ENCODE assay signal across 19 cellular contexts in genomic region chr14:105854600-105855245, GRCh38.
DNase-seq lines count a peak whose midpoint lies in the region; ATAC-seq, FAIRE-seq and TF ChIP-seq lines count a peak whose summit lies in the region.
"Had no signal": no experiment of that assay in that cellular context is flagged by ENCODE, and none has a peak within 500 bp of the region (broad histone marks: within the 10 kb centered on the region; RNA-seq: fewer than 3 reads in every experiment).

No MANE protein-coding gene starts in this region.

- no peak overlapping the region for H3K27ac Mint-ChIP-seq in activated CD4-positive, alpha-beta memory T cell treated with anti-CD3 and anti-CD28 coated beads for 36 hours

- no peak for FAIRE-seq in D721Med (lab: Jason Lieb, UNC)
- FAIRE-seq: TTC549 had no signal

- no peaks in the 10 kb centered on the region for H3K9me3 Mint-ChIP-seq in activated CD4-positive, alpha-beta memory T cell treated with anti-CD3 and anti-CD28 coated beads for 36 hours

- no peaks in the 10 kb centered on the region for H3K4me1 ChIP-seq in lower lobe of right lung
- H3K4me1 ChIP-seq in aorta (ENCODE audit: control insufficient read depth in 1 of 2, insufficient read depth in 2 of 2, low read length in 2 of 2) = no peaks in the 10 kb centered on the region
- H3K4me1 ChIP-seq: Caco-2, right lobe of liver had no signal

- ATAC-seq in Right ventricle myocardium superior (ENCODE audit: poor library complexity) = no peak
- ATAC-seq in left ventricle myocardium superior = no peak
- no peak for ATAC-seq in lower lobe of right lung
- no peak for ATAC-seq in aorta (ENCODE audit: low FRiP score)
- ATAC-seq in GM19455 (IDR thresholded peaks at IDR 0.05; ENCODE audit: unreplicated experiment) = no peak
- ATAC-seq: right lobe of liver had no signal

- peaks cover 4% of the 10 kb centered on the region for H3K27me3 Mint-ChIP-seq in activated CD4-positive, alpha-beta memory T cell treated with anti-CD3 and anti-CD28 coated beads for 36 hours

- H3K36me3 Mint-ChIP-seq in activated CD4-positive, alpha-beta memory T cell treated with anti-CD3 and anti-CD28 coated beads for 36 hours = no peaks in the 10 kb centered on the region

- intact Hi-C loops in Right ventricle myocardium superior (cut with DNase I) = no loop called here
- intact Hi-C loops in left ventricle myocardium superior (cut with micrococcal nuclease) = no loop called here
- intact Hi-C loops in activated CD4-positive, alpha-beta memory T cell treated with anti-CD3 and anti-CD28 coated beads for 36 hours (cut with micrococcal nuclease) = no loop called here
- intact Hi-C loops in lower lobe of right lung (cut with DNase I) = no loop called here
- intact Hi-C loops in aorta (cut with DNase I) = no loop called here

- CTCF ChIA-PET in activated CD4-positive, alpha-beta memory T cell treated with anti-CD3 and anti-CD28 coated beads for 36 hours (lab: Charles Lee) = no interaction called here

- no peaks in the 10 kb centered on the region for H3K27me3 ChIP-seq in lower lobe of right lung (ENCODE audit: low read depth)
- no peaks in the 10 kb centered on the region for H3K27me3 ChIP-seq in aorta (ENCODE audit: control insufficient read depth in 1 of 2, insufficient read depth in 2 of 2, low read length in 1 of 2)
- H3K27me3 ChIP-seq: right lobe of liver had no signal

- TF ChIP-seq CTCF in lower lobe of right lung (IDR thresholded peaks at IDR 0.05) (no peak), D721Med (IDR thresholded peaks at IDR 0.05; ENCODE audit: insufficient read depth, missing control alignments) (no peak)

- no peak overlapping the region for H3K4me3 Mint-ChIP-seq in activated CD4-positive, alpha-beta memory T cell treated with anti-CD3 and anti-CD28 coated beads for 36 hours

- peak; percentile 24 for DNase-seq in Right ventricle myocardium superior
- DNase-seq in left ventricle myocardium superior = no peak
- DNase-seq in activated CD4-positive, alpha-beta memory T cell treated with anti-CD3 and anti-CD28 coated beads for 36 hours = peak; percentile 5
- peak; percentile 39 for DNase-seq in lower lobe of right lung
- DNase-seq in kidney tubule cell (ENCODE audit: low spot score) = no peak
- no peak for DNase-seq in aorta
- no peak for DNase-seq in D721Med (ENCODE audit: insufficient read length, low spot score)
- DNase-seq: GDM1; Karpas-422; midbrain; NCI-H1436; NCI-H345; stimulated activated CD4-positive, alpha-beta T cell treated with anti-CD3 and anti-CD28 coated beads, Interleukin-4, amount 100 ng/mL, for 1 hour; trophoblast cell had no signal

- peaks cover 31% of the 10 kb centered on the region for H3K4me1 Mint-ChIP-seq in activated CD4-positive, alpha-beta memory T cell treated with anti-CD3 and anti-CD28 coated beads for 36 hours (ENCODE audit: low read depth)

- H3K4me3 ChIP-seq in lower lobe of right lung (no peak overlapping the region), aorta (ENCODE audit: low read length in 2 of 2) (no peak overlapping the region)
- H3K4me3 ChIP-seq: right lobe of liver, SK-N-MC had no signal

- H3K27ac ChIP-seq in lower lobe of right lung (no peak overlapping the region), aorta (ENCODE audit: low read depth in 1 of 2, low read length in 2 of 2) (no peak overlapping the region)
- H3K27ac ChIP-seq: right lobe of liver, SK-N-MC had no signal

- H3K36me3 ChIP-seq in lower lobe of right lung (no peaks in the 10 kb centered on the region), aorta (ENCODE audit: control insufficient read depth in 1 of 2, insufficient read depth in 2 of 2, low read length in 1 of 2) (no peaks in the 10 kb centered on the region)
- H3K36me3 ChIP-seq: right lobe of liver had no signal

- POLR2A ChIA-PET in activated CD4-positive, alpha-beta memory T cell treated with anti-CD3 and anti-CD28 coated beads for 36 hours (lab: Charles Lee) = no interaction called here

- 89 to 90% methylated on average over 26 of the region's 26 CpGs for WGBS in aorta, 2 donors

- H3K9me3 ChIP-seq in lower lobe of right lung (no peaks in the 10 kb centered on the region), aorta (ENCODE audit: control insufficient read depth, low read length) (no peaks in the 10 kb centered on the region)
- H3K9me3 ChIP-seq: Caco-2, right lobe of liver had no signal

Comparison
In these comparisons a context has a peak if more than half of its experiments do, and no peak if none do; other contexts are left out.
1. DNase-seq: peak in Right ventricle myocardium superior (single experiment), activated CD4-positive, alpha-beta memory T cell treated with anti-CD3 and anti-CD28 coated beads for 36 hours (single experiment) and lower lobe of right lung (single experiment); none in left ventricle myocardium superior (single experiment), kidney tubule cell (single experiment), aorta (0 of 2) and D721Med (single experiment).